In genomic region chr4:151833174-151833573, GRCh38 we compare ENCODE assay signal across 15 cellular contexts.
"Had no signal": no experiment of that assay in that cellular context is flagged by ENCODE, and none has a peak within 500 bp of the region (broad histone marks: within the 10 kb centered on the region; RNA-seq: fewer than 3 reads in every experiment).

No MANE protein-coding gene starts in this region.

- H3K27ac ChIP-seq: cardiac muscle cell, foreskin keratinocyte, pancreas, tibial artery, vagina had no signal

- H3K9me3 ChIP-seq: pancreas, tibial artery, vagina had no signal

- H3K4me3 ChIP-seq: cardiac muscle cell, lung, pancreas, tibial artery, vagina had no signal

- H3K4me3 Mint-ChIP-seq: activated CD4-positive, alpha-beta memory T cell treated with anti-CD3 and anti-CD28 coated beads for 36 hours; naive B cell had no signal

- H3K36me3 Mint-ChIP-seq: activated CD4-positive, alpha-beta memory T cell treated with anti-CD3 and anti-CD28 coated beads for 36 hours; naive B cell had no signal

- DNase-seq: activated CD4-positive, alpha-beta memory T cell treated with anti-CD3 and anti-CD28 coated beads for 36 hours; activated CD4-positive, CD25-positive, alpha-beta regulatory T cell treated with anti-CD3 and anti-CD28 coated beads, Interleukin-2, amount 50 U/mL, for 72 hours; activated naive CD4-positive, alpha-beta T cell treated with Interleukin-2 at 50 U/mL for 16 hours; foreskin keratinocyte; head of caudate nucleus; left cardiac atrium; naive B cell; pancreas; stimulated activated CD4-positive, alpha-beta T cell treated with anti-CD3 and anti-CD28 coated beads, Interleukin-15, amount 100 ng/mL, for 24 hours; stimulated activated CD4-positive, alpha-beta T cell treated with anti-CD3 and anti-CD28 coated beads, Interleukin-4, amount 100 ng/mL, for 24 hours; tibial artery had no signal

- H3K9me3 Mint-ChIP-seq: activated CD4-positive, alpha-beta memory T cell treated with anti-CD3 and anti-CD28 coated beads for 36 hours had no signal

- H3K4me1 ChIP-seq: foreskin keratinocyte, pancreas, tibial artery, vagina had no signal

- FAIRE-seq: endothelial cell of umbilical vein, pancreas had no signal

- H3K27me3 Mint-ChIP-seq: activated CD4-positive, alpha-beta memory T cell treated with anti-CD3 and anti-CD28 coated beads for 36 hours; naive B cell had no signal

- ATAC-seq: foreskin keratinocyte, left cardiac atrium, pancreas had no signal

- H3K27ac Mint-ChIP-seq: activated CD4-positive, alpha-beta memory T cell treated with anti-CD3 and anti-CD28 coated beads for 36 hours; naive B cell had no signal

- H3K36me3 ChIP-seq: cardiac muscle cell, pancreas, tibial artery, vagina had no signal

- H3K4me1 Mint-ChIP-seq: naive B cell had no signal

- H3K27me3 ChIP-seq: cardiac muscle cell, pancreas, tibial artery, vagina had no signal
